4 cellular contexts compared by ENCODE assay signal in the genomic region with DNA sequence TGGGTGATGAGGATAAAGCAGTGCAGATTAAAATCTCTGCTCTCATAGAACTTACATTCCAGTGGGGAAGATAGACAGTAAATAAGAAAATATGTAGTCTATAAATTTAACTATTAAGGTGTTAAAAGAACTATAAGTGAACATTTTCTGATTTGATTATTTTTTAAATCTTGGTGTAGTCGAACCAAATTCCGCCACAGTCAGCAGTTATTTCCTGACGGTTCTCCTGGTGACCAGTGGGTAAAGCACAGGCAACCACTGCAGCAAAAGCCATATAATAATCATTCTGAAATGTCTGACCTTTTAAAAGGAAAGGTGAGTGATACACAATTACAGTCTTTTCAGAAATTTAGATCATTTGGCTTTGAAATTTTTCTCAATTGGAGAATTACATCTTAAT.
TF ChIP-seq lines count a peak whose summit lies in the region.

No MANE protein-coding gene starts in this region.

TF ChIP-seq in HepG2, 621 proteins besides CTCF, POLR2A, EP300 and RAD21:
- TF ChIP-seq, protein P1, sequence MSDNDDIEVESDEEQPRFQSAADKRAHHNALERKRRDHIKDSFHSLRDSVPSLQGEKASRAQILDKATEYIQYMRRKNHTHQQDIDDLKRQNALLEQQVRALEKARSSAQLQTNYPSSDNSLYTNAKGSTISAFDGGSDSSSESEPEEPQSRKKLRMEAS (IDR thresholded peaks at IDR 0.05), result no peak
- TF ChIP-seq MAFF (IDR thresholded peaks at IDR 0.05; ENCODE audit: low read depth, low read length) (peak; percentile 93), MAFK (conservative IDR thresholded peaks at IDR 0.05 in 1 of 2, IDR thresholded peaks at IDR 0.05 in 1 of 2; ENCODE audit: low read length in 2 of 2) (peak; percentile 92 to 97), ZNF792 (CRISPR knock-in tag; IDR thresholded peaks at IDR 0.05) (no peak), ASH2L (IDR thresholded peaks at IDR 0.05; ENCODE audit: insufficient read length, low read depth, low read length) (no peak), TSC22D2 (CRISPR knock-in tag; IDR thresholded peaks at IDR 0.05; ENCODE audit: borderline replicate concordance) (no peak)
- TF ChIP-seq, protein P2, sequence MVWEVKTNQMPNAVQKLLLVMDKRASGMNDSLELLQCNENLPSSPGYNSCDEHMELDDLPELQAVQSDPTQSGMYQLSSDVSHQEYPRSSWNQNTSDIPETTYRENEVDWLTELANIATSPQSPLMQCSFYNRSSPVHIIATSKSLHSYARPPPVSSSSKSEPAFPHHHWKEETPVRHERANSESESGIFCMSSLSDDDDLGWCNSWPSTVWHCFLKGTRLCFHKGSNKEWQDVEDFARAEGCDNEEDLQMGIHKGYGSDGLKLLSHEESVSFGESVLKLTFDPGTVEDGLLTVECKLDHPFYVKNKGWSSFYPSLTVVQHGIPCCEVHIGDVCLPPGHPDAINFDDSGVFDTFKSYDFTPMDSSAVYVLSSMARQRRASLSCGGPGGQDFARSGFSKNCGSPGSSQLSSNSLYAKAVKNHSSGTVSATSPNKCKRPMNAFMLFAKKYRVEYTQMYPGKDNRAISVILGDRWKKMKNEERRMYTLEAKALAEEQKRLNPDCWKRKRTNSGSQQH (CRISPR knock-in tag; IDR thresholded peaks at IDR 0.05; ENCODE audit: low read depth), result no peak
TF ChIP-seq in HepG2: peak in this region for 2.

TF ChIP-seq in IMR-90, 13 proteins besides CTCF, POLR2A, EP300 and RAD21:
- TF ChIP-seq BHLHE40 (IDR thresholded peaks at IDR 0.05; ENCODE audit: low read depth, low read length), result no peak
- TF ChIP-seq MAFK (IDR thresholded peaks at IDR 0.05; ENCODE audit: low read depth, low read length), result peak; percentile 97
- no peak for TF ChIP-seq RCOR1 (IDR thresholded peaks at IDR 0.05; ENCODE audit: insufficient replicate concordance, low read length)

TF ChIP-seq in SK-N-SH treated with all-trans-retinoic acid at 6 μM for 48 hours, 23 proteins besides CTCF, POLR2A, EP300 and RAD21:
- TF ChIP-seq, protein P3, sequence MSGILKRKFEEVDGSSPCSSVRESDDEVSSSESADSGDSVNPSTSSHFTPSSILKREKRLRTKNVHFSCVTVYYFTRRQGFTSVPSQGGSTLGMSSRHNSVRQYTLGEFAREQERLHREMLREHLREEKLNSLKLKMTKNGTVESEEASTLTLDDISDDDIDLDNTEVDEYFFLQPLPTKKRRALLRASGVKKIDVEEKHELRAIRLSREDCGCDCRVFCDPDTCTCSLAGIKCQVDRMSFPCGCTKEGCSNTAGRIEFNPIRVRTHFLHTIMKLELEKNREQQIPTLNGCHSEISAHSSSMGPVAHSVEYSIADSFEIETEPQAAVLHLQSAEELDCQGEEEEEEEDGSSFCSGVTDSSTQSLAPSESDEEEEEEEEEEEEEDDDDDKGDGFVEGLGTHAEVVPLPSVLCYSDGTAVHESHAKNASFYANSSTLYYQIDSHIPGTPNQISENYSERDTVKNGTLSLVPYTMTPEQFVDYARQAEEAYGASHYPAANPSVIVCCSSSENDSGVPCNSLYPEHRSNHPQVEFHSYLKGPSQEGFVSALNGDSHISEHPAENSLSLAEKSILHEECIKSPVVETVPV (CRISPR knock-in tag; IDR thresholded peaks at IDR 0.05), result no peak
- TF ChIP-seq ZC3H10 (CRISPR knock-in tag; IDR thresholded peaks at IDR 0.05), result no peak
- no peak; the same call in 1 of the 2 replicates for TF ChIP-seq ISL1 (CRISPR knock-in tag; IDR thresholded peaks at IDR 0.05)
- TF ChIP-seq RARB (CRISPR knock-in tag; IDR thresholded peaks at IDR 0.05), result no peak
- no peak for TF ChIP-seq ZFP30 (CRISPR knock-in tag; IDR thresholded peaks at IDR 0.05)
- no peak for TF ChIP-seq TSHZ2 (CRISPR knock-in tag; IDR thresholded peaks at IDR 0.05)
- no peak for TF ChIP-seq SNAI2 (CRISPR knock-in tag; IDR thresholded peaks at IDR 0.05)
TF ChIP-seq in SK-N-SH treated with all-trans-retinoic acid at 6 μM for 48 hours: peak in this region for 0.

TF ChIP-seq in H1, 55 proteins besides CTCF, POLR2A, EP300 and RAD21:
- TF ChIP-seq, protein P4, sequence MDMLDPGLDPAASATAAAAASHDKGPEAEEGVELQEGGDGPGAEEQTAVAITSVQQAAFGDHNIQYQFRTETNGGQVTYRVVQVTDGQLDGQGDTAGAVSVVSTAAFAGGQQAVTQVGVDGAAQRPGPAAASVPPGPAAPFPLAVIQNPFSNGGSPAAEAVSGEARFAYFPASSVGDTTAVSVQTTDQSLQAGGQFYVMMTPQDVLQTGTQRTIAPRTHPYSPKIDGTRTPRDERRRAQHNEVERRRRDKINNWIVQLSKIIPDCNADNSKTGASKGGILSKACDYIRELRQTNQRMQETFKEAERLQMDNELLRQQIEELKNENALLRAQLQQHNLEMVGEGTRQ (IDR thresholded peaks at IDR 0.05; ENCODE audit: low read length), result no peak
- peak; percentile 57; the same call in 1 of the 2 replicates for TF ChIP-seq MAFK (IDR thresholded peaks at IDR 0.05; ENCODE audit: low read depth, low read length)
- no peak for TF ChIP-seq CTBP2 (IDR thresholded peaks at IDR 0.05; ENCODE audit: borderline replicate concordance, insufficient read depth, insufficient read length, low read length)
- no peak for TF ChIP-seq SIRT6 (IDR thresholded peaks at IDR 0.05; ENCODE audit: low read length)
TF ChIP-seq in H1: peak in this region for 1.
